ENCODE assay signal across 10 cellular contexts in genomic region chr1:20165522-20165951, GRCh38. TPM values are rescaled to one million over a fixed set of nuclear protein-coding genes. Genes with fewer than 3 reads are reported as not detected.
A peak's percentile ranks its signal among the peaks of the same experiment; 100 is the strongest.
DNase-seq lines count a peak whose midpoint lies in the region; ATAC-seq and TF ChIP-seq lines count a peak whose summit lies in the region.
"Had no signal": no experiment of that assay in that cellular context is flagged by ENCODE, and none has a peak within 500 bp of the region (broad histone marks: within the 10 kb centered on the region; RNA-seq: fewer than 3 reads in every experiment).

No MANE protein-coding gene starts in this region.

- H3K27me3 Mint-ChIP-seq in T-helper 2 cell treated with Interferon-gamma antibody and Interleukin-4, amounts not matched to agents 5 μg/mL and 100 μg/mL, for 36 hours (ENCODE audit: low read depth): no peaks in the 10 kb centered on the region

- ATAC-seq in HG03175 (IDR thresholded peaks at IDR 0.05; ENCODE audit: unreplicated experiment): no peak

- H3K4me1 Mint-ChIP-seq in T-helper 2 cell treated with Interferon-gamma antibody and Interleukin-4, amounts not matched to agents 5 μg/mL and 100 μg/mL, for 36 hours (ENCODE audit: low read depth): no peaks in the 10 kb centered on the region

- H3K4me3 ChIP-seq in GM12875 (ENCODE audit: low read depth, low read length): no peak overlapping the region
- H3K4me3 ChIP-seq in fibroblast of pulmonary artery (replicated peaks; ENCODE audit: low read depth, low read length): no peak overlapping the region
- H3K4me3 ChIP-seq: lung had no signal

- H3K27ac ChIP-seq in 22Rv1 (no peak overlapping the region), RWPE1 (no peak overlapping the region)

- H3K9me3 Mint-ChIP-seq in T-helper 2 cell treated with Interferon-gamma antibody and Interleukin-4, amounts not matched to agents 5 μg/mL and 100 μg/mL, for 36 hours: peaks cover 17% of the 10 kb centered on the region

- H3K36me3 Mint-ChIP-seq in T-helper 2 cell treated with Interferon-gamma antibody and Interleukin-4, amounts not matched to agents 5 μg/mL and 100 μg/mL, for 36 hours (ENCODE audit: low read depth): peaks cover 2% of the 10 kb centered on the region

- no peak overlapping the region for H3K27ac Mint-ChIP-seq in T-helper 2 cell treated with Interferon-gamma antibody and Interleukin-4, amounts not matched to agents 5 μg/mL and 100 μg/mL, for 36 hours

- H3K4me3 Mint-ChIP-seq in T-helper 2 cell treated with Interferon-gamma antibody and Interleukin-4, amounts not matched to agents 5 μg/mL and 100 μg/mL, for 36 hours: no peak overlapping the region

- CTCF ChIA-PET in RWPE1 (lab: Yijun Ruan, JAX): interaction anchor here (0.5 to 1.4 kb wide), 7 partner anchors 30 to 329 kb away, joined by 3 to 16 read pairs (median 3); no protein-coding TSS in a partner anchor

- TF ChIP-seq CTCF in 22Rv1 (IDR thresholded peaks at IDR 0.05): peak; percentile 12; the same call in 1 of the 2 replicates
- peak; percentile 54; the same call in 1 of the 2 replicates for TF ChIP-seq CTCF in GM12875 (IDR thresholded peaks at IDR 0.05; ENCODE audit: borderline replicate concordance, insufficient read depth, low read depth, low read length)
- TF ChIP-seq CTCF in RWPE1 (conservative IDR thresholded peaks at IDR 0.05; ENCODE audit: low read depth): no peak
- TF ChIP-seq CTCF in fibroblast of pulmonary artery (IDR thresholded peaks at IDR 0.05; ENCODE audit: low read length, missing control alignments): peak; percentile 41

- POLR2A ChIA-PET in RWPE1 (lab: Yijun Ruan, JAX; ENCODE audit: low non-redundant PET): no interaction called here

- DNase-seq in RWPE1 (ENCODE audit: low spot score) (peak; percentile 40), fibroblast of pulmonary artery (ENCODE audit: low read depth) (peak; percentile 33), middle frontal gyrus (ENCODE audit: extremely low spot score, low spot score) (no peak), mucosa of gallbladder (ENCODE audit: low spot score) (no peak)
- DNase-seq in T-helper 2 cell treated with Interferon-gamma antibody and Interleukin-4, amounts not matched to agents 5 μg/mL and 100 μg/mL, for 36 hours (ENCODE audit: low spot score): no peak
- DNase-seq: activated CD8-positive, alpha-beta memory T cell treated with anti-CD3 and anti-CD28 coated beads, Interleukin-2, amount 50 U/mL, for 48 hours had no signal

RNA-seq across cellular contexts. Expression of gene UBXN10, which starts 20.4 kb away (rescaled TPM):
- total RNA-seq in mucosa of gallbladder: 2.3 TPM

RNA-seq across cellular contexts. Expression of gene PLA2G2C, which starts 20.8 kb away (rescaled TPM):
- total RNA-seq in mucosa of gallbladder: not detected

RNA-seq across cellular contexts. Expression of gene PLA2G2F, which starts 26.4 kb away (rescaled TPM):
- 0.92 TPM for total RNA-seq in mucosa of gallbladder
- total RNA-seq: lung had no signal

RNA-seq across cellular contexts. Expression of gene PLA2G2D, which starts 46.2 kb away (rescaled TPM):
- total RNA-seq in mucosa of gallbladder: not detected

Comparison
In these comparisons a context has a peak if more than half of its experiments do, and no peak if none do; other contexts are left out.
1. DNase-seq: peak in RWPE1 (single experiment) and fibroblast of pulmonary artery (single experiment); none in middle frontal gyrus (single experiment), mucosa of gallbladder (single experiment) and T-helper 2 cell treated with Interferon-gamma antibody and Interleukin-4, amounts not matched to agents 5 μg/mL and 100 μg/mL, for 36 hours (single experiment).